Comparison of ENCODE assay signal across 8 cellular contexts in the genomic region with DNA sequence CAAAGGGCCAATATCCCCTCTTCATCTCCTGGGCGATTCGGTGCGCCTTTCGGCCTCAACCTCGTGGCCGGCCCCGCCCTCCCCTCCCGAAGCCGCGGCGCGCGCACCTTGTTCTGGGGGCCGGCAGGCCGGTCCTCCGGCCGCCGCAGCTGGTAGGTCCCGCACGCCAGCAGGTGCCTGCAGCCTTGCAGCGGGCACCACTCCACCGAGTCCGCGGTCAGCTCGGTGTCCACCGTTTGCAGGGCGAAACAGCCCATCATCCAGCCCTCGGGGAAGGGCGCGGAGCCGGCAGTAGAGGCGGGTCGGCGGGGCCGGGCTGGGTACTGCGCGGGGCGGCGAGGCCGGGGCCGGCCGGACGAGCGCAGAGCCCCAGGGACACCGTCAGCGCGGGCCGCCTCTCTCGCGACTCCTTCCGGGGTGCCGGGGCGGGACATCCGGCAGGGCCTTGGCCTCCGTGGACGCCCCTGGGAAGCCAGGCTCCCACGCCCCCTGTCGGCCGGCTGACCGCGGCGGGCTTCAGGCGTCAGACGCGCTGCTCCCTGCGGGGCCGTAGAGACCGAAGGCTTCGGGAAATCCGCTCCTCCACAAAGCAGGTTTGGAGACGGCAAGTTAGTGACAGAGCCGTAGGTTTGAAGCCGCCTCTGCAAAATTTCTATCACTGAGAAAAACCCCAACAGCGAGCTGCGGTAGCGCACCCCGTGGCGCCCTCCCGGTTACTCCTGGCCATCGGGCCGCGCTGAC. TPM values are rescaled to one million over a fixed set of nuclear protein-coding genes. Genes with fewer than 3 reads are reported as not detected.
DNase-seq lines count a peak whose midpoint lies in the region; ATAC-seq and TF ChIP-seq lines count a peak whose summit lies in the region.

A gene (minus strand): TSS at position 408 of the 741 bp plus-strand sequence. CDS start 148 bp downstream, at position 260.

- no peaks in the 10 kb centered on the region for H3K9me3 ChIP-seq in ovary
- H3K9me3 ChIP-seq in thyroid gland: no peaks in the 10 kb centered on the region

- 0 to 4% (median 1%) methylated on average over 39 to 82 of the region's 82 CpGs for WGBS in ovary, 3 donors
- WGBS in thyroid gland, 2 donors: 0 to 1% methylated on average over 11 to 24 of the region's 82 CpGs

- H3K4me3 ChIP-seq in ovary (peak within 1 kb of the TSS; percentile 57), thyroid gland (replicated peaks in 1 of 3) (peak within 1 kb of the TSS; percentile 94 to 96 (median 94))

- peaks cover 2% of the 10 kb centered on the region for H3K36me3 Mint-ChIP-seq in activated naive CD8-positive, alpha-beta T cell

- H3K27ac Mint-ChIP-seq in activated naive CD8-positive, alpha-beta T cell: peak within 1 kb of the TSS; percentile 68

- no peak for TF ChIP-seq EP300 in ovary (IDR thresholded peaks at IDR 0.05)

- H3K4me3 Mint-ChIP-seq in activated naive CD8-positive, alpha-beta T cell: peak within 1 kb of the TSS; percentile 91

- TF ChIP-seq POLR2A in ovary (IDR thresholded peaks at IDR 0.05): peak; percentile 59
- peak in 1 of 2 donors; percentile 69 for TF ChIP-seq POLR2A in thyroid gland (IDR thresholded peaks at IDR 0.05)

- H3K9me3 Mint-ChIP-seq in activated naive CD8-positive, alpha-beta T cell (ENCODE audit: low read depth): no peaks in the 10 kb centered on the region

- H3K27me3 Mint-ChIP-seq in activated naive CD8-positive, alpha-beta T cell: no peaks in the 10 kb centered on the region

- H3K27me3 ChIP-seq in ovary: no peaks in the 10 kb centered on the region
- H3K27me3 ChIP-seq in thyroid gland: no peaks in the 10 kb centered on the region

- DNase-seq in GM10266 (ENCODE audit: extremely low spot score): peak; percentile 99
- peak; percentile 78 for DNase-seq in NCI-H1048 (lab: John Stamatoyannopoulos, UW)
- peak; percentile 79 for DNase-seq in SKM-1 (lab: John Stamatoyannopoulos, UW; ENCODE audit: unreplicated experiment)
- peak; percentile 91 to 100 (median 98) for DNase-seq in head of caudate nucleus
- peak; percentile 93 to 97 (median 96) for DNase-seq in ovary
- DNase-seq in thyroid gland: peak; percentile 95 to 98

- peak; percentile 88 for ATAC-seq in HG02571 (IDR thresholded peaks at IDR 0.05; ENCODE audit: unreplicated experiment)

- H3K27ac ChIP-seq in ovary (peak within 1 kb of the TSS in 1 of 2 donors; percentile 34), thyroid gland (peak within 1 kb of the TSS in 2 of 3 donors; percentile 44 to 72)

- H3K4me1 ChIP-seq in ovary (ENCODE audit: insufficient read depth): peaks cover 4% of the 10 kb centered on the region
- H3K4me1 ChIP-seq in thyroid gland: peaks cover 13 to 19% of the 10 kb centered on the region in 2 donors

- intact Hi-C loops in head of caudate nucleus (cut with DNase I): loop anchor here (5.0 kb wide), 1 partner anchor 39 kb away; a partner anchor contains a TSS
- intact Hi-C loops in ovary (cut with DNase I): no loop called here
- intact Hi-C loops in thyroid gland (cut with DNase I): no loop called here

- TF ChIP-seq CTCF in GM10266 (IDR thresholded peaks at IDR 0.05; ENCODE audit: control insufficient read depth, insufficient read depth, low read depth, missing control alignments) (peak; percentile 99), ovary (IDR thresholded peaks at IDR 0.05) (peak; percentile 94 to 99 (median 96)), thyroid gland (IDR thresholded peaks at IDR 0.05) (peak; percentile 63 to 96 (median 86))

- peaks cover 32% of the 10 kb centered on the region for H3K4me1 Mint-ChIP-seq in activated naive CD8-positive, alpha-beta T cell (ENCODE audit: low read depth)

- H3K36me3 ChIP-seq in ovary: no peaks in the 10 kb centered on the region
- peaks cover 13 to 16% of the 10 kb centered on the region in 2 donors for H3K36me3 ChIP-seq in thyroid gland

RNA-seq across cellular contexts. Expression of the gene that starts here (rescaled TPM):
- total RNA-seq in ovary: 10 to 100 TPM; 29.7 to 37.7 (median 33.0) TPM
- polyA plus RNA-seq in ovary: 10 to 100 TPM; 15.4 to 38.2 TPM
- total RNA-seq in thyroid gland: 10 to 100 TPM; 20.8 to 47.4 (median 34.1) TPM
